In the genomic region with DNA sequence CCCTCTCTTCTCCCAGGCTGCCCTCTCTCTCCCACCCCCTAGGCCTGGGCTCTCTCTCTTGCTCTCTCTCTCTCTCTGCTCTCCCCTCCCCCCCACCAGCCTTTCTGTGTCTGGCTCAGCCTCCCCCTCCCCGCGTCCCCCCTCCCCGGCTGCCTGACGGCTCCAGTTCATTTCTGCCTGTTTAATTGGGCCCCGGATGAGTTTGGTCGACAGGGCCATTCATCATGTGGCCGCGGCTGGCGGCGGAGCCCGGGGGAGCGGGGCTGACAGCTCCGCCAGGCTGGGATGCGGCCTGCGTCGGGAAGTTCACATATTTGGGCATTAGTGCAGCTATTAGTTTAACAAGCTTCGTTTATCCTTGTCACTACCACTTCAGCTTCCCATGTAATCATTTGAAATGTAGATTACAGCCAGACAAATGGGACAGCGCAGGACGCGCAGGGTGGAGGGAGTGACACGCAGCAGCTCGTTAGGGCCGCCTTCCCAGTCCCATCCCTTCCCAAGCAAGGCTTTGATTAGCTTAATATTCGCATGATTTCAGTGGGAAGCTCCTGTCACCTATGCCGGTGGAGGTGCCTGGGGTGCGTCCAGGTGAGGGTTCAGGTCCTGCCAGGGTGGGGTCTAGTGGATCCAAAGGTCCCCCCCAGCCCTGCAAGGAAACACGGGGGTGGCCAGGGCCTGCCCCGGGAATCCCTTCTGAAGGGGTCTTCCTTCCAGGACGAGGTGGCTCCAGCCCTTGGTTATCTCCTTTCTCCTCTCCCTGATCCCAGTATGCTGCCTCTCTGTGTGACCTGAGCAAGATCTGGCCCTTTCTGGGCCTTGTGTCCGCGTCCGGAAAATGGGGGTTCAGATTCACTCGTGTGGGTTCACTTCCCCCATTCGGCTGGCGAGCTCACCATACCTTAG, we compare ENCODE assay signal across 13 cellular contexts.
A peak's percentile ranks its signal among the peaks of the same experiment; 100 is the strongest.
DNase-seq lines count a peak whose midpoint lies in the region; ATAC-seq and TF ChIP-seq lines count a peak whose summit lies in the region.
"Had no signal": no experiment of that assay in that cellular context is flagged by ENCODE, and none has a peak within 500 bp of the region (broad histone marks: within the 10 kb centered on the region; RNA-seq: fewer than 3 reads in every experiment).

No MANE protein-coding gene starts in this region.

- H3K9ac ChIP-seq in neural cell (ENCODE audit: low read length): peak overlapping the region; percentile 41

- no peaks in the 10 kb centered on the region for H3K4me1 ChIP-seq in ACC112 (ENCODE audit: control insufficient read depth, insufficient read depth, low read length, unreplicated experiment)

- DNase-seq in NCI-H1694 treated with DMSO at 0.1 percent for 48 hours (lab: John Stamatoyannopoulos, UW) (peak; percentile 58), head of caudate nucleus (peak; percentile 21 to 81 (median 56)), NCI-H1048 (lab: John Stamatoyannopoulos, UW) (no peak)
- DNase-seq in stimulated activated CD4-positive, alpha-beta T cell treated with anti-CD3 and anti-CD28 coated beads, Interleukin-4, amount 100 ng/mL, for 4 hours: no peak
- DNase-seq: CD4-positive, alpha-beta T cell; effector CD4-positive, alpha-beta T cell; NCI-H2171; T-helper 2 cell had no signal

- ATAC-seq in GM21423 (IDR thresholded peaks at IDR 0.05; ENCODE audit: unreplicated experiment) (no peak), GM21825 (IDR thresholded peaks at IDR 0.05; ENCODE audit: unreplicated experiment) (no peak)
- ATAC-seq: left colon had no signal

- H3K27ac ChIP-seq in ACC112 (ENCODE audit: low read depth, low read length): no peak overlapping the region
- H3K27ac ChIP-seq in neural cell (ENCODE audit: low read length): peak overlapping the region; percentile 36

- TF ChIP-seq RAD21 in neural cell (conservative IDR thresholded peaks at IDR 0.05): no peak

- peaks cover 86% of the 10 kb centered on the region for H3K27me3 ChIP-seq in ACC112 (ENCODE audit: insufficient read depth, low read length)
- no peaks in the 10 kb centered on the region for H3K27me3 ChIP-seq in neural cell (ENCODE audit: insufficient read depth, low read depth, low read length)

- H3K9me2 ChIP-seq in neural cell (ENCODE audit: insufficient read depth, low read length): no peaks in the 10 kb centered on the region

- H3K4me3 ChIP-seq in ACC112 (ENCODE audit: low read depth, low read length) (no peak overlapping the region), neural cell (ENCODE audit: low read length) (peak overlapping the region; percentile 49)

- H3K4me2 ChIP-seq in neural cell (ENCODE audit: low read length): no peak overlapping the region

- intact Hi-C loops in head of caudate nucleus (cut with DNase I): no loop called here

- H2AFZ ChIP-seq in ACC112 (ENCODE audit: low read length, unreplicated experiment): peak overlapping the region; percentile 22
- H2AFZ ChIP-seq in neural cell (ENCODE audit: low read depth, low read length): no peak overlapping the region

- H3K36me3 ChIP-seq in ACC112 (ENCODE audit: insufficient read depth, low read length) (no peaks in the 10 kb centered on the region), neural cell (ENCODE audit: insufficient read depth, low read length) (no peaks in the 10 kb centered on the region)

- H3F3A ChIP-seq in neural cell (ENCODE audit: insufficient read depth, low read length, poor library complexity, severe bottlenecking): no peaks in the 10 kb centered on the region

- no peaks in the 10 kb centered on the region for H3K79me2 ChIP-seq in ACC112 (ENCODE audit: control insufficient read depth, insufficient read depth, low read length, unreplicated experiment)
- no peaks in the 10 kb centered on the region for H3K79me2 ChIP-seq in neural cell (replicated peaks; ENCODE audit: insufficient read depth, low read length)

- TF ChIP-seq CTCF in neural cell (IDR thresholded peaks at IDR 0.05; ENCODE audit: poor library complexity, severe bottlenecking): no peak

- H4K20me1 ChIP-seq in neural cell (ENCODE audit: insufficient read depth): no peaks in the 10 kb centered on the region

- no peak for TF ChIP-seq EP300 in neural cell (conservative IDR thresholded peaks at IDR 0.05; ENCODE audit: poor library complexity, severe bottlenecking)

- no peaks in the 10 kb centered on the region for H3K9me3 ChIP-seq in neural cell (ENCODE audit: low read length)

TF ChIP-seq in neural cell, 6 proteins besides CTCF, POLR2A, EP300 and RAD21:
- no peak for TF ChIP-seq MXI1 (conservative IDR thresholded peaks at IDR 0.05; ENCODE audit: poor library complexity, severe bottlenecking)
- TF ChIP-seq, protein P1, sequence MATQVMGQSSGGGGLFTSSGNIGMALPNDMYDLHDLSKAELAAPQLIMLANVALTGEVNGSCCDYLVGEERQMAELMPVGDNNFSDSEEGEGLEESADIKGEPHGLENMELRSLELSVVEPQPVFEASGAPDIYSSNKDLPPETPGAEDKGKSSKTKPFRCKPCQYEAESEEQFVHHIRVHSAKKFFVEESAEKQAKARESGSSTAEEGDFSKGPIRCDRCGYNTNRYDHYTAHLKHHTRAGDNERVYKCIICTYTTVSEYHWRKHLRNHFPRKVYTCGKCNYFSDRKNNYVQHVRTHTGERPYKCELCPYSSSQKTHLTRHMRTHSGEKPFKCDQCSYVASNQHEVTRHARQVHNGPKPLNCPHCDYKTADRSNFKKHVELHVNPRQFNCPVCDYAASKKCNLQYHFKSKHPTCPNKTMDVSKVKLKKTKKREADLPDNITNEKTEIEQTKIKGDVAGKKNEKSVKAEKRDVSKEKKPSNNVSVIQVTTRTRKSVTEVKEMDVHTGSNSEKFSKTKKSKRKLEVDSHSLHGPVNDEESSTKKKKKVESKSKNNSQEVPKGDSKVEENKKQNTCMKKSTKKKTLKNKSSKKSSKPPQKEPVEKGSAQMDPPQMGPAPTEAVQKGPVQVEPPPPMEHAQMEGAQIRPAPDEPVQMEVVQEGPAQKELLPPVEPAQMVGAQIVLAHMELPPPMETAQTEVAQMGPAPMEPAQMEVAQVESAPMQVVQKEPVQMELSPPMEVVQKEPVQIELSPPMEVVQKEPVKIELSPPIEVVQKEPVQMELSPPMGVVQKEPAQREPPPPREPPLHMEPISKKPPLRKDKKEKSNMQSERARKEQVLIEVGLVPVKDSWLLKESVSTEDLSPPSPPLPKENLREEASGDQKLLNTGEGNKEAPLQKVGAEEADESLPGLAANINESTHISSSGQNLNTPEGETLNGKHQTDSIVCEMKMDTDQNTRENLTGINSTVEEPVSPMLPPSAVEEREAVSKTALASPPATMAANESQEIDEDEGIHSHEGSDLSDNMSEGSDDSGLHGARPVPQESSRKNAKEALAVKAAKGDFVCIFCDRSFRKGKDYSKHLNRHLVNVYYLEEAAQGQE (IDR thresholded peaks at IDR 0.05; ENCODE audit: borderline replicate concordance): peak; percentile 23
- peak; percentile 54 for TF ChIP-seq POLR2AphosphoS5 (IDR thresholded peaks at IDR 0.05)
TF ChIP-seq in neural cell: peak in this region for 2.

Comparison
In these comparisons a context has a peak if more than half of its experiments do, and no peak if none do; other contexts are left out.
1. DNase-seq: peak in NCI-H1694 treated with DMSO at 0.1 percent for 48 hours (single experiment) and head of caudate nucleus (42 of 42); none in stimulated activated CD4-positive, alpha-beta T cell treated with anti-CD3 and anti-CD28 coated beads, Interleukin-4, amount 100 ng/mL, for 4 hours (0 of 2) and NCI-H1048 (single experiment).